1 cellular context compared by ENCODE assay signal in the genomic region with DNA sequence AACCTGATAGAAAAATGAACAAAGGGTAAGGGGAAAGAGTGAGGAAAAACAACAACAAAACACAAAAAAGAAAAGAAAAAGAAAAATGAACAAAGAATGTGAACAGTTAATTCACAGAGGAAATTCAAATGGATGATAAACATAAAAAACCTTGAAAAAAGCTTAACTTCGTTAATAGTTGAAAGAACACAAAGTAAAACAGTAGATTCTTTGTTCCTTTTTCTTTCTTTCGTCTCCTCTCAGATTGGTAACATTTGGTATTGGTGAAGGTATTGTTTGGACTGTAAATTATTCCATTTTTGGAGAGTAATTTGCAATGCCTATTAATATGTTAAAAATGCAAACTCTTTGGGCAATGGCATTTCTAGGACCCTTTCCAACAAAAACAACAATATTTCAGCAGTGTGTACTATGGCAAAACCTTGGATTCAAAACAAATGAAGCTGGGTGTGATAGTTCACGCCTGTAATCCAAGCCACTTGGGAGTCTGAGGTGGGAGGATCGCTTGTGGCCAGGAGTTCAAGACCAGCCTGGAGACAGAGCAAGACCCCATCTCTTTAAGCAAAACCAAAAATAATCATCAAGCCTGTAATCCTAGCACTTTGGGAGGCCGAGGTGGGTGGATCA.
TF ChIP-seq lines count a peak whose summit lies in the region.

No MANE protein-coding gene starts in this region.

TF ChIP-seq in IMR-90, 13 proteins besides CTCF, POLR2A, EP300 and RAD21:
- TF ChIP-seq CHD1 (IDR thresholded peaks at IDR 0.05; ENCODE audit: low read depth, low read length) (no peak), MAZ (IDR thresholded peaks at IDR 0.05; ENCODE audit: borderline replicate concordance, low read depth, low read length) (no peak), FOS (IDR thresholded peaks at IDR 0.05; ENCODE audit: low read depth, low read length) (no peak), RFX5 (IDR thresholded peaks at IDR 0.05; ENCODE audit: low read depth, low read length) (no peak), SMC3 (IDR thresholded peaks at IDR 0.05; ENCODE audit: low read depth, low read length) (no peak), NFE2L2 (IDR thresholded peaks at IDR 0.05; ENCODE audit: low read depth, low read length) (no peak)
- TF ChIP-seq, protein P1, sequence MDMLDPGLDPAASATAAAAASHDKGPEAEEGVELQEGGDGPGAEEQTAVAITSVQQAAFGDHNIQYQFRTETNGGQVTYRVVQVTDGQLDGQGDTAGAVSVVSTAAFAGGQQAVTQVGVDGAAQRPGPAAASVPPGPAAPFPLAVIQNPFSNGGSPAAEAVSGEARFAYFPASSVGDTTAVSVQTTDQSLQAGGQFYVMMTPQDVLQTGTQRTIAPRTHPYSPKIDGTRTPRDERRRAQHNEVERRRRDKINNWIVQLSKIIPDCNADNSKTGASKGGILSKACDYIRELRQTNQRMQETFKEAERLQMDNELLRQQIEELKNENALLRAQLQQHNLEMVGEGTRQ (IDR thresholded peaks at IDR 0.05; ENCODE audit: low read depth, low read length), result no peak
